8 cellular contexts compared by ENCODE assay signal in the genomic region with DNA sequence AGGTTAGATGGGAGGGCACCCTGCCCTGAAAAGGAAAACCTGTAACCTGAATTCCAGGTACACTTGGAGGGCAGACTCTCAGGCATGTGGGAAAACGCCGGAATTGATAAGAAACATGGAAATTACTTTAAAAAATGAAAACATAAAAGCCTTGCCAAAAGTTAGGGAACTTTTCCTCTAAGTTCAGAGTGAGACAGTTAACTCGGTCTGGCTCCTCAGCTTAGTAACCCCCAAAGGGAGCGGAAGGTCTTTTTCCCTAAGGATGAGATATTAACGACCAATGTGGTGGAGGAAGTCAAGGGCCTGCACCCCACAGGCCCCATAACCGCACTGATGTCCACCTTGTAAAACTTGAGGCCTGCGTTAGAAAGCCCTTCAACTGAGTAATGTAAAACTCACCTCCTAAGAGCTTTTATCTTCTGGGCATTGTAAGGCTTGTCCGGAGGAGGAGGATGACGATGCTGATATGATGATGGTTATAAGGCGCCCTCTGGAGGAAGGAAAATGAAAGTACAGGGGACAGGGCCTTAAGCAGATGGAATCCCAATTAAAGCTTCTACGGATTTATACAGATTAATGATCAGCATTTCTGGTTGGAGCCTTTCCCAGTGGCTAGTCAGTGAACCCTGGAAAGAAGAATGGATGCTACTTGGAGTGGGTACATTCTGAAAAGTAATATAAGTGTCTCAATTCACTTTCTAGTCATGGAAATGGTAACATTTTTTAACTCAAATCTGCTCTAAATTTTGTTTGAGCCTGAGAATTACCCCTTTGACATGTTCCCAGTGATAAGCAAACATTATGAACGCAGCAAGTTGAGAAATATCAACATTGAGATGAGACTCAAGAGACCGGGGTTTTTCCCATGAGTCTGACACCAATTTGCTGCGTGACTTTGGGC. TPM values are rescaled to one million over a fixed set of nuclear protein-coding genes. Genes with fewer than 3 reads are reported as not detected.
A peak's percentile ranks its signal among the peaks of the same experiment; 100 is the strongest.
DNase-seq lines count a peak whose midpoint lies in the region; TF ChIP-seq lines count a peak whose summit lies in the region.

No MANE protein-coding gene starts in this region.

- TF ChIP-seq CTCF in choroid plexus epithelial cell (conservative IDR thresholded peaks at IDR 0.05; ENCODE audit: low read depth, low read length), result peak; percentile 82

- H2AFZ ChIP-seq in Karpas-422 (ENCODE audit: low read length), result no peak overlapping the region

- no peaks in the 10 kb centered on the region for H3K9me3 ChIP-seq in HAP-1
- H3K9me3 ChIP-seq in Karpas-422 (ENCODE audit: low read length), result no peaks in the 10 kb centered on the region
- H3K9me3 ChIP-seq in subcutaneous abdominal adipose tissue (ENCODE audit: control insufficient read depth in 5 of 5, low read length in 5 of 5), result no peaks in the 10 kb centered on the region

- H3K4me1 ChIP-seq in HAP-1 (no peaks in the 10 kb centered on the region), Karpas-422 (ENCODE audit: low read length) (peaks cover 8% of the 10 kb centered on the region), subcutaneous abdominal adipose tissue (ENCODE audit: control insufficient read depth in 5 of 5, insufficient read depth in 5 of 5, low read length in 5 of 5) (peaks cover 0 to 19% (median 11%) of the 10 kb centered on the region in 5 donors)

- no peaks in the 10 kb centered on the region for H4K20me1 ChIP-seq in Karpas-422 (ENCODE audit: insufficient read depth, low read depth, low read length)

- no peak overlapping the region for H3K9ac ChIP-seq in Karpas-422 (ENCODE audit: low read length)
- H3K9ac ChIP-seq in subcutaneous abdominal adipose tissue (ENCODE audit: low read length in 5 of 5), result peak overlapping the region in 4 of 5 donors; percentile 12 to 64 (median 56)

- no peaks in the 10 kb centered on the region for H3K9me2 ChIP-seq in Karpas-422 (replicated peaks; ENCODE audit: insufficient read depth, low read length)

- H3K27me3 ChIP-seq in HAP-1 (ENCODE audit: low read depth) (peaks cover 7% of the 10 kb centered on the region; the same call in 1 of the 2 replicates), Karpas-422 (ENCODE audit: low read length) (no peaks in the 10 kb centered on the region), layer of hippocampus (ENCODE audit: control insufficient read depth, insufficient read depth, low read length) (no peaks in the 10 kb centered on the region), subcutaneous abdominal adipose tissue (ENCODE audit: control insufficient read depth in 5 of 5, insufficient read depth in 4 of 5, low read length in 5 of 5) (peaks cover 8 to 22% (median 16%) of the 10 kb centered on the region in 5 donors)

- H3K4me3 ChIP-seq in HAP-1 (no peak overlapping the region), Karpas-422 (ENCODE audit: low read length) (no peak overlapping the region), choroid plexus epithelial cell (ENCODE audit: low read depth, low read length) (peak overlapping the region; percentile 69), subcutaneous abdominal adipose tissue (ENCODE audit: low read depth in 1 of 5, low read length in 5 of 5) (peak overlapping the region; percentile 46 to 86 (median 76))

- H3K36me3 ChIP-seq in HAP-1 (replicated peaks), result no peaks in the 10 kb centered on the region
- no peaks in the 10 kb centered on the region for H3K36me3 ChIP-seq in Karpas-422 (ENCODE audit: insufficient read depth, low read length)
- H3K36me3 ChIP-seq in subcutaneous abdominal adipose tissue (ENCODE audit: control insufficient read depth in 5 of 5, insufficient read depth in 5 of 5, low read length in 5 of 5), result no peaks in the 10 kb centered on the region

- H3K27ac ChIP-seq in Karpas-422 (ENCODE audit: low read length) (no peak overlapping the region), layer of hippocampus (ENCODE audit: low read depth, low read length) (peak overlapping the region; percentile 13), subcutaneous abdominal adipose tissue (ENCODE audit: low read depth, low read length) (peak overlapping the region; percentile 52)

- no peaks in the 10 kb centered on the region for H3K79me2 ChIP-seq in Karpas-422 (ENCODE audit: low read length)

- in situ Hi-C loops in HAP-1 (cut with MboI; ENCODE audit: low sequenced_read_pairs), result no loop called here

- peak; percentile 17 for DNase-seq in stimulated activated CD4-positive, alpha-beta T cell treated with anti-CD3 and anti-CD28 coated beads, Interleukin-4, amount 100 ng/mL, for 24 hours
- no peak for DNase-seq in stimulated activated CD4-positive, alpha-beta T cell treated with anti-CD3 and anti-CD28 coated beads, Interleukin-4, amount 100 ng/mL, for 1 hour
- DNase-seq in HAP-1 (ENCODE audit: low spot score in 2 of 2) (peak; percentile 64 to 78), Karpas-422 (peak; percentile 87), RPMI7951 (ENCODE audit: low read depth) (peak; percentile 88), choroid plexus epithelial cell (ENCODE audit: low read depth) (peak; percentile 96)

- no peak overlapping the region for H3K4me2 ChIP-seq in Karpas-422 (ENCODE audit: low read depth, low read length, poor library complexity, severe bottlenecking)

RNA-seq across cellular contexts. Expression of a gene that starts 0.7 kb away (rescaled TPM):
- total RNA-seq in Karpas-422 (2014; rRNA removed; shearing (Covaris generic); ENCODE audit: low replicate concordance), result not detected in 2 replicates
- total RNA-seq in RPMI7951 (2014; rRNA removed; shearing (Covaris generic)), result 1,601 and 1,652 TPM in 2 replicates

Comparison
In these comparisons a context has a peak if more than half of its experiments do, and no peak if none do; other contexts are left out.
1. H3K4me3 ChIP-seq: peak in choroid plexus epithelial cell (single experiment) and subcutaneous abdominal adipose tissue (5 of 5); none in HAP-1 (single experiment) and Karpas-422 (single experiment).
2. RNA of a gene that starts 0.7 kb away (total RNA-seq): 1,601 to 1,652 TPM in RPMI7951; not detected in Karpas-422; every median in the first group is over 1,000 times any median in the second.